Comparison of ENCODE assay signal across 30 cellular contexts in the genomic region with DNA sequence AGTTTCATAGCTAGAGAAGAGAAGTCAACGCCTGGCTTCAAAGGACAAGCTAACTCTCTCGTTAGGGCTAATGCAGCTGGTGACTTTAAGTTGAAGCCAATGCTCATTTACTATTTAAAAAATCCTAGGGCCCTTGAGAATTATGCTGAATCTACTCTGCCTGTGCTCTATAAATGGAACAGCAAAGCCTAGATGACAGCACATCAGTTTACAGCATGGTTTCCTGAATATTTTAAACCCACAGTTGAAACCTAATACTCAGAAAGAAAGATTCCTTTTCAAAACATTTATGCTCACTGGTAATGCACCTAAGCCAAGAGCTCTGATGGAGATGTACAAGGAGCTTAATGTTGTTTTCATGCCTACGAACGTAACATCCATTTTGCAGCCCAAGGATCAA. TPM values are rescaled to one million over a fixed set of nuclear protein-coding genes. Genes with fewer than 3 reads are reported as not detected.
A peak's percentile ranks its signal among the peaks of the same experiment; 100 is the strongest.
DNase-seq lines count a peak whose midpoint lies in the region; ATAC-seq, FAIRE-seq and TF ChIP-seq lines count a peak whose summit lies in the region.
"Had no signal": no experiment of that assay in that cellular context is flagged by ENCODE, and none has a peak within 500 bp of the region (broad histone marks: within the 10 kb centered on the region; RNA-seq: fewer than 3 reads in every experiment).

No MANE protein-coding gene starts in this region.

- H3K4me2 ChIP-seq in fibroblast of lung (ENCODE audit: extremely low read depth, insufficient read depth, low read length) = no peak overlapping the region

- no peak for TF ChIP-seq CTCF in fibroblast of lung (conservative IDR thresholded peaks at IDR 0.05 in 1 of 2, IDR thresholded peaks at IDR 0.05 in 1 of 2; ENCODE audit: low read depth in 1 of 2, low read length in 2 of 2)
- no peak for TF ChIP-seq CTCF in pancreas (IDR thresholded peaks at IDR 0.05)

- intact Hi-C loops in activated CD4-positive, alpha-beta memory T cell treated with anti-CD3 and anti-CD28 coated beads for 36 hours (cut with micrococcal nuclease) = loop anchor here (5.0 kb wide), 1 partner anchor 64 kb away; no protein-coding TSS in a partner anchor
- intact Hi-C loops in pancreas (cut with DNase I) = no loop called here

- FAIRE-seq in pancreas (lab: Jason Lieb, UNC) = no peak
- FAIRE-seq: endometrium, RCC 7860 had no signal

- H4K20me1 ChIP-seq in fibroblast of lung (ENCODE audit: control insufficient read depth, extremely low read depth, insufficient read depth, low read length) = no peaks in the 10 kb centered on the region

- peaks cover 16% of the 10 kb centered on the region for H3K4me1 Mint-ChIP-seq in T-helper 1 cell treated with Interleukin-12 subunit alpha and Interleukin-12 subunit beta and Interleukin-4 antibody, amounts not matched to agents 30 μg/mL and 1 μg/mL, for 36 hours (ENCODE audit: low read depth)
- peaks cover 28% of the 10 kb centered on the region for H3K4me1 Mint-ChIP-seq in activated CD4-positive, alpha-beta memory T cell treated with anti-CD3 and anti-CD28 coated beads for 36 hours (ENCODE audit: low read depth)

- POLR2A ChIA-PET in activated CD4-positive, alpha-beta memory T cell treated with anti-CD3 and anti-CD28 coated beads for 36 hours (lab: Charles Lee) = interaction anchor here (2.9 kb wide), 1 partner anchor 14 kb away, joined by 8 read pairs; the partner anchor contains the start of gene XNDC1N

- H3K36me3 Mint-ChIP-seq in T-helper 1 cell treated with Interleukin-12 subunit alpha and Interleukin-12 subunit beta and Interleukin-4 antibody, amounts not matched to agents 30 μg/mL and 1 μg/mL, for 36 hours (ENCODE audit: low read depth) = peaks cover 32% of the 10 kb centered on the region
- peaks cover 55% of the 10 kb centered on the region for H3K36me3 Mint-ChIP-seq in activated CD4-positive, alpha-beta memory T cell treated with anti-CD3 and anti-CD28 coated beads for 36 hours

- DNase-seq in T-helper 1 cell (no peak), fibroblast of lung (ENCODE audit: low read depth in 2 of 2) (peak; percentile 24 to 38), GDM1 (lab: John Stamatoyannopoulos, UW) (no peak), pancreas (no peak)
- no peak for DNase-seq in activated CD4-positive, alpha-beta memory T cell treated with anti-CD3 and anti-CD28 coated beads for 36 hours
- DNase-seq: activated CD4-positive, alpha-beta T cell treated with anti-CD3 and anti-CD28 coated beads for 36 hours; activated naive CD4-positive, alpha-beta T cell treated with anti-CD3 and anti-CD28 coated beads, Interleukin-2, amount 50 U/mL, for 16 hours; anterior cingulate cortex; Caco-2; dermis blood vessel endothelial cell; DND-41; HCEC 1CT; heart left ventricle; NCI-H1105 treated with DMSO at 0.1 percent for 48 hours; NCI-H2107; NCI-H510A treated with DMSO at 0.1 percent for 48 hours; NK-92 treated with Interleukin-12 subunit alpha and Interleukin-12 subunit beta, amount 100 ng/mL, for 24 hours; right lobe of liver; stimulated activated CD4-positive, alpha-beta T cell treated with anti-CD3 and anti-CD28 coated beads, Interleukin-15, amount 100 ng/mL, for 24 hours; stimulated activated naive CD8-positive, alpha-beta T cell treated with anti-CD3 and anti-CD28 coated beads, Interleukin-15, Interleukin-2, amounts not matched to agents 100 U/mL and 50 U/mL, for 24 hours; T-helper 17 cell; thyroid gland had no signal

- no peak overlapping the region for H2AFZ ChIP-seq in fibroblast of lung (ENCODE audit: low read length)

- H3K27me3 Mint-ChIP-seq in T-helper 1 cell treated with Interleukin-12 subunit alpha and Interleukin-12 subunit beta and Interleukin-4 antibody, amounts not matched to agents 30 μg/mL and 1 μg/mL, for 36 hours (ENCODE audit: low read depth) = no peaks in the 10 kb centered on the region
- no peaks in the 10 kb centered on the region for H3K27me3 Mint-ChIP-seq in activated CD4-positive, alpha-beta memory T cell treated with anti-CD3 and anti-CD28 coated beads for 36 hours
- H3K27me3 Mint-ChIP-seq: activated CD4-positive, alpha-beta T cell treated with anti-CD3 and anti-CD28 coated beads for 36 hours; T-helper 17 cell had no signal

- H3K4me3 ChIP-seq in fibroblast of lung (replicated peaks in 1 of 4; ENCODE audit: control extremely low read depth in 1 of 4, insufficient read depth in 1 of 4, low read depth in 3 of 4, low read length in 4 of 4) (no peak overlapping the region), pancreas (no peak overlapping the region)
- H3K4me3 ChIP-seq: heart left ventricle, right lobe of liver, thyroid gland had no signal

- WGBS in pancreas, 2 donors = 96 to 98% methylated on average over 4 of the region's 4 CpGs

- no peaks in the 10 kb centered on the region for H3K4me1 ChIP-seq in fibroblast of lung (ENCODE audit: control insufficient read depth, extremely low read depth, insufficient read depth, low read length)
- no peaks in the 10 kb centered on the region for H3K4me1 ChIP-seq in pancreas
- H3K4me1 ChIP-seq: heart left ventricle, right lobe of liver, thyroid gland had no signal

- H3K27me3 ChIP-seq in fibroblast of lung (ENCODE audit: control insufficient read depth, insufficient read depth, low read length) (no peaks in the 10 kb centered on the region), pancreas (no peaks in the 10 kb centered on the region)
- H3K27me3 ChIP-seq: heart left ventricle, right lobe of liver, thyroid gland had no signal

- H3K27ac ChIP-seq in fibroblast of lung (ENCODE audit: insufficient read depth, low read length) = no peak overlapping the region
- H3K27ac ChIP-seq in pancreas = no peak overlapping the region
- H3K27ac ChIP-seq: 22Rv1, heart left ventricle, right lobe of liver, thyroid gland had no signal

- ATAC-seq in GM21717 (IDR thresholded peaks at IDR 0.05; ENCODE audit: unreplicated experiment) (no peak), GM18511 (IDR thresholded peaks at IDR 0.05; ENCODE audit: unreplicated experiment) (no peak), pancreas (no peak)
- ATAC-seq: activated CD4-positive, alpha-beta T cell treated with anti-CD3 and anti-CD28 coated beads for 36 hours; heart left ventricle; right lobe of liver; stimulated activated naive CD8-positive, alpha-beta T cell treated with anti-CD3 and anti-CD28 coated beads, Interleukin-15, Interleukin-2, amounts not matched to agents 100 U/mL and 50 U/mL, for 24 hours; T-helper 17 cell had no signal

- no peaks in the 10 kb centered on the region for H3K79me2 ChIP-seq in fibroblast of lung (ENCODE audit: control insufficient read depth, insufficient read depth, low read length)

- H3K36me3 ChIP-seq in fibroblast of lung (ENCODE audit: control insufficient read depth, insufficient read depth, low read length) (no peaks in the 10 kb centered on the region), pancreas (peaks cover 0 to 19% (median 8%) of the 10 kb centered on the region in 3 donors)

- no peak overlapping the region for H3K4me3 Mint-ChIP-seq in T-helper 1 cell treated with Interleukin-12 subunit alpha and Interleukin-12 subunit beta and Interleukin-4 antibody, amounts not matched to agents 30 μg/mL and 1 μg/mL, for 36 hours
- H3K4me3 Mint-ChIP-seq in activated CD4-positive, alpha-beta memory T cell treated with anti-CD3 and anti-CD28 coated beads for 36 hours = no peak overlapping the region
- H3K4me3 Mint-ChIP-seq: activated CD4-positive, alpha-beta T cell treated with anti-CD3 and anti-CD28 coated beads for 36 hours; T-helper 17 cell had no signal

- no peak overlapping the region for H3K9ac ChIP-seq in fibroblast of lung (ENCODE audit: insufficient read depth, low read length)

- H3K9me3 Mint-ChIP-seq in T-helper 1 cell treated with Interleukin-12 subunit alpha and Interleukin-12 subunit beta and Interleukin-4 antibody, amounts not matched to agents 30 μg/mL and 1 μg/mL, for 36 hours = no peaks in the 10 kb centered on the region
- no peaks in the 10 kb centered on the region for H3K9me3 Mint-ChIP-seq in activated CD4-positive, alpha-beta memory T cell treated with anti-CD3 and anti-CD28 coated beads for 36 hours

- CTCF ChIA-PET in activated CD4-positive, alpha-beta memory T cell treated with anti-CD3 and anti-CD28 coated beads for 36 hours (lab: Charles Lee) = no interaction called here

- peak overlapping the region; percentile 7 for H3K27ac Mint-ChIP-seq in T-helper 1 cell treated with Interleukin-12 subunit alpha and Interleukin-12 subunit beta and Interleukin-4 antibody, amounts not matched to agents 30 μg/mL and 1 μg/mL, for 36 hours
- H3K27ac Mint-ChIP-seq in activated CD4-positive, alpha-beta memory T cell treated with anti-CD3 and anti-CD28 coated beads for 36 hours = peak overlapping the region; percentile 75

- no peaks in the 10 kb centered on the region for H3K9me3 ChIP-seq in fibroblast of lung (ENCODE audit: control insufficient read depth, insufficient read depth, low read depth, low read length)
- H3K9me3 ChIP-seq in pancreas = no peaks in the 10 kb centered on the region
- H3K9me3 ChIP-seq: Caco-2, heart left ventricle, right lobe of liver, thyroid gland had no signal

RNA-seq across cellular contexts. Expression of gene XNDC1N, which starts 14.7 kb away (rescaled TPM):
- total RNA-seq in activated CD4-positive, alpha-beta memory T cell treated with anti-CD3 and anti-CD28 coated beads for 36 hours = 10 to 100 TPM; 12.4 to 13.2 TPM
- total RNA-seq in fibroblast of lung (5.1 and 5.9 TPM in 2 replicates), pancreas (1 to 10 TPM; 2.5 to 6.4 (median 4.3) TPM)
- polyA plus RNA-seq in fibroblast of lung (2.5 and 3.5 TPM in 2 replicates), pancreas (1 to 10 TPM; 2.1 to 3.8 TPM)
- 1.5 and 1.7 TPM in 2 replicates for polyA plus RNA-seq in fibroblast of lung (2012)
- 11.0 TPM in 1 of 2 replicates, not detected in the other for polyA minus RNA-seq in fibroblast of lung (ENCODE audit: low replicate concordance)

RNA-seq across cellular contexts. Expression of gene RNF121, which starts 15.1 kb away (rescaled TPM):
- 10 to 100 TPM; 34.9 to 37.1 TPM for total RNA-seq in activated CD4-positive, alpha-beta memory T cell treated with anti-CD3 and anti-CD28 coated beads for 36 hours
- total RNA-seq in fibroblast of lung = 23.1 and 29.6 TPM in 2 replicates
- polyA plus RNA-seq in fibroblast of lung = 48.6 and 48.9 TPM in 2 replicates
- 35.7 and 36.8 TPM in 2 replicates for polyA plus RNA-seq in fibroblast of lung (2012)
- polyA minus RNA-seq in fibroblast of lung (ENCODE audit: low replicate concordance) = 43.3 and 45.0 TPM in 2 replicates
- total RNA-seq in pancreas = 10 to 100 TPM; 12.3 to 20.7 (median 13.8) TPM
- 10 to 100 TPM; 10.9 to 14.4 TPM for polyA plus RNA-seq in pancreas

RNA-seq across cellular contexts. Expression of gene DEFB131B, which starts 35.5 kb away (rescaled TPM):
- not detected for total RNA-seq in activated CD4-positive, alpha-beta memory T cell treated with anti-CD3 and anti-CD28 coated beads for 36 hours
- total RNA-seq in fibroblast of lung (not detected in 2 replicates), pancreas (not detected)
- polyA plus RNA-seq in fibroblast of lung (not detected in 2 replicates), pancreas (not detected)
- polyA plus RNA-seq in fibroblast of lung (2012) = not detected in 2 replicates
- polyA minus RNA-seq in fibroblast of lung (ENCODE audit: low replicate concordance) = not detected in 2 replicates
- total RNA-seq: activated CD4-positive, alpha-beta T cell treated with anti-CD3 and anti-CD28 coated beads for 36 hours; Caco-2; cardiac septum; dermis blood vessel endothelial cell; heart left ventricle; posterior vena cava; right lobe of liver; T-helper 17 cell; thyroid gland had no signal
- polyA plus RNA-seq: heart left ventricle had no signal

Comparison
In these comparisons a context has a peak if more than half of its experiments do, and no peak if none do; other contexts are left out.
1. DNase-seq: peak in fibroblast of lung (2 of 2); none in T-helper 1 cell (0 of 5), activated CD4-positive, alpha-beta memory T cell treated with anti-CD3 and anti-CD28 coated beads for 36 hours (single experiment), GDM1 (single experiment) and pancreas (0 of 6).